In the genomic region with DNA sequence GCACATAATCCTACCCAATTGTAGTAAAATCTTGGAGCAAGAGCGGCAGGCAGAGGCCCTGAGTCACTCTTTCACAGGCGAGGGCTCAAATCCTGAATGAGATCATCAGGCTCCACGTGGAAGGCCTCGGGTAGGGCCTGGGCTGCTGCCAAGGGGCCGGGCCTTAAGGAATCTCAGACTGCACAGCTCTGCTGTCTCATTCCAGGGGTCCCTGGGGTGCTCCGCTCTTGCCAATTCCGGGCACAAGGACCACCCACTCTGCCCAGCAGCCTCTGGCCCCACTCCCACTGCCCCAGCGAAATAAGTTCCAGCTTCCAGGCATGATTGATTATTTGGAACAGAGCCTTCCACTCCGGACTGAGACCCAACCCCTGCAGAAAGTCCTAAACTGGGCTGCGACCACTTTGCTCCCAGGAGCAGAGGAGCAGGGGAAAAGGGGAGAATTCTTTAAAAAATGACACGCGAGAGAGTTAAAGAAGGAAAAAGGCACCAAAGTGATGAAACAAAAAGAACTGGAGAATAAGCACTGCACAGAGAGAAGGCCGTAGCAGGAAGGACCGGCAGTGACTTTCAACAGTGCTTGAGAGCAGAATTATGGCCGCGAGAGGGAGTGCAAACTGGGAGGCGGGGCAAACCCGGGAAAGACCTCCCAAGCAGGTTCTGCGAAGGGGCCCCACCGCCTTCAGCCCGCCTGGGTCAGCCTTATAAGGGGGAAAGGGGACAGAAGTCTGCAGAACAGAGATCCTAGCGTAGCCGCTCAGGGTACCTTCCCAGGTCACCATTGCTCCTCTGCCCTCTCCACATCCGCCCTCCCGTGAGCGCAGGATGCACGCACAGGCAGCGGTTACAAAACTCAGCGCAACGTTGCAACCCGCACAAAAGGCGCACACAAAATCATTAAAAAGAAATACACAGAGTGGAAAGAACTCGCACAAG, we compare ENCODE assay signal across 8 cellular contexts. TPM values are rescaled to one million over a fixed set of nuclear protein-coding genes. Genes with fewer than 3 reads are reported as not detected.
DNase-seq lines count a peak whose midpoint lies in the region; ATAC-seq, FAIRE-seq and TF ChIP-seq lines count a peak whose summit lies in the region.

No MANE protein-coding gene starts in this region.

- H3K4me3 ChIP-seq in BLaER1 treated with 17β-estradiol and CSF1 and Interleukin-3, amounts not matched to agents 10 nM and 100 nM, result peak overlapping the region; percentile 51 to 75 (median 67)

- H4K20me1 ChIP-seq in BLaER1 treated with 17β-estradiol and CSF1 and Interleukin-3, amounts not matched to agents 10 nM and 100 nM, result no peaks in the 10 kb centered on the region

- H3K9ac ChIP-seq in BLaER1 treated with 17β-estradiol and CSF1 and Interleukin-3, amounts not matched to agents 10 nM and 100 nM, result peak overlapping the region in 9 of 11 experiments; percentile 64 to 80 (median 77); a peak in 17 of 22 replicates

- H3K27ac Mint-ChIP-seq in T-helper 1 cell treated with Interleukin-12 subunit alpha and Interleukin-12 subunit beta and Interleukin-4 antibody, amounts not matched to agents 30 μg/mL and 1 μg/mL, for 36 hours, result peak overlapping the region; percentile 83
- peak overlapping the region; percentile 40 for H3K27ac Mint-ChIP-seq in endothelial cell (ENCODE audit: unreplicated experiment)

- peaks cover 0 to 28% (median 19%) of the 10 kb centered on the region in 11 experiments; a peak in 12 of 22 replicates for H3K36me3 ChIP-seq in BLaER1 treated with 17β-estradiol and CSF1 and Interleukin-3, amounts not matched to agents 10 nM and 100 nM

- peak overlapping the region; percentile 86 for H3K4me3 Mint-ChIP-seq in T-helper 1 cell treated with Interleukin-12 subunit alpha and Interleukin-12 subunit beta and Interleukin-4 antibody, amounts not matched to agents 30 μg/mL and 1 μg/mL, for 36 hours
- H3K4me3 Mint-ChIP-seq in endothelial cell (ENCODE audit: unreplicated experiment), result peak overlapping the region; percentile 95

- peaks cover 5 to 38% (median 25%) of the 10 kb centered on the region in 10 experiments; a peak in 19 of 20 replicates for H3K4me1 ChIP-seq in BLaER1 treated with 17β-estradiol and CSF1 and Interleukin-3, amounts not matched to agents 10 nM and 100 nM

- H3K4me2 ChIP-seq in BLaER1 treated with 17β-estradiol and CSF1 and Interleukin-3, amounts not matched to agents 10 nM and 100 nM, result peak overlapping the region; percentile 64 to 91 (median 88)

- peaks cover 25 to 56% (median 37%) of the 10 kb centered on the region in 11 experiments for H3K9me3 ChIP-seq in BLaER1 treated with 17β-estradiol and CSF1 and Interleukin-3, amounts not matched to agents 10 nM and 100 nM (replicated peaks in 1 of 11)

- no peaks in the 10 kb centered on the region for H3K9me3 Mint-ChIP-seq in T-helper 1 cell treated with Interleukin-12 subunit alpha and Interleukin-12 subunit beta and Interleukin-4 antibody, amounts not matched to agents 30 μg/mL and 1 μg/mL, for 36 hours
- no peaks in the 10 kb centered on the region for H3K9me3 Mint-ChIP-seq in endothelial cell (ENCODE audit: unreplicated experiment)

- no peak for ATAC-seq in GM21786 (IDR thresholded peaks at IDR 0.05; ENCODE audit: unreplicated experiment)

- peaks cover 37% of the 10 kb centered on the region for H3K4me1 Mint-ChIP-seq in T-helper 1 cell treated with Interleukin-12 subunit alpha and Interleukin-12 subunit beta and Interleukin-4 antibody, amounts not matched to agents 30 μg/mL and 1 μg/mL, for 36 hours (ENCODE audit: low read depth)
- H3K4me1 Mint-ChIP-seq in endothelial cell (ENCODE audit: unreplicated experiment), result peaks cover 46% of the 10 kb centered on the region

- DNase-seq in HTR-8/SVneo (ENCODE audit: insufficient read length, low spot score) (peak; percentile 90), endothelial cell (ENCODE audit: low spot score) (peak; percentile 62), lung microvascular endothelial cell (ENCODE audit: low read depth in 2 of 2) (peak; percentile 69 to 95), stromal cell of bone marrow (ENCODE audit: low read depth) (peak; percentile 95), GM20000 (ENCODE audit: low spot score) (no peak)

- H3K36me3 Mint-ChIP-seq in T-helper 1 cell treated with Interleukin-12 subunit alpha and Interleukin-12 subunit beta and Interleukin-4 antibody, amounts not matched to agents 30 μg/mL and 1 μg/mL, for 36 hours (ENCODE audit: low read depth), result peaks cover 27% of the 10 kb centered on the region
- peaks cover 50% of the 10 kb centered on the region for H3K36me3 Mint-ChIP-seq in endothelial cell (ENCODE audit: low read depth, unreplicated experiment)

- TF ChIP-seq CTCF in endothelial cell (IDR thresholded peaks at IDR 0.05; ENCODE audit: unreplicated experiment) (peak; percentile 1), GM20000 (IDR thresholded peaks at IDR 0.05; ENCODE audit: extremely low read depth, missing control alignments) (no peak)

- peaks cover 55% of the 10 kb centered on the region for H3K27me3 Mint-ChIP-seq in T-helper 1 cell treated with Interleukin-12 subunit alpha and Interleukin-12 subunit beta and Interleukin-4 antibody, amounts not matched to agents 30 μg/mL and 1 μg/mL, for 36 hours (ENCODE audit: low read depth)
- peaks cover 31% of the 10 kb centered on the region for H3K27me3 Mint-ChIP-seq in endothelial cell (ENCODE audit: unreplicated experiment)

- H3K27me3 ChIP-seq in BLaER1 treated with 17β-estradiol and CSF1 and Interleukin-3, amounts not matched to agents 10 nM and 100 nM, result peaks cover 0 to 4% (median 0%) of the 10 kb centered on the region in 11 experiments; a peak in 2 of 22 replicates

- peak; percentile 69 for FAIRE-seq in HTR-8/SVneo (lab: Jason Lieb, UNC)

- H3K27ac ChIP-seq in BLaER1 treated with 17β-estradiol and CSF1 and Interleukin-3, amounts not matched to agents 10 nM and 100 nM, result peak overlapping the region in 9 of 11 experiments; percentile 13 to 75 (median 68); a peak in 16 of 22 replicates

RNA-seq across cellular contexts. Expression of gene ADAMTS1, which starts 2.0 kb away (rescaled TPM):
- total RNA-seq in endothelial cell (ENCODE audit: unreplicated experiment), result 67.5 TPM
- 1.4 and 3.7 TPM in 2 replicates for total RNA-seq in lung microvascular endothelial cell

Comparison
In these comparisons a context has a peak if more than half of its experiments do, and no peak if none do; other contexts are left out.
1. RNA of gene ADAMTS1, which starts 2.0 kb away (total RNA-seq): 67.5 TPM in endothelial cell (single experiment); 1.4 to 3.7 TPM in lung microvascular endothelial cell; every median in the first group is over 10 times any median in the second.